Comparison of ENCODE assay signal across 8 cellular contexts in genomic region chr9:127568618-127568970, GRCh38. TPM values are rescaled to one million over a fixed set of nuclear protein-coding genes. Genes with fewer than 3 reads are reported as not detected.
DNase-seq lines count a peak whose midpoint lies in the region; ATAC-seq and TF ChIP-seq lines count a peak whose summit lies in the region.

No MANE protein-coding gene starts in this region.

- H3K4me3 ChIP-seq in thymus (ENCODE audit: low read length), result peak overlapping the region; percentile 68

- no peaks in the 10 kb centered on the region for H3K27me3 Mint-ChIP-seq in activated CD4-positive, alpha-beta T cell treated with anti-CD3 and anti-CD28 coated beads, Interleukin-2, amount 10 ng/mL, durations not matched to agents 24 days and 14 days
- H3K27me3 Mint-ChIP-seq in activated CD8-positive, alpha-beta T cell treated with anti-CD3 and anti-CD28 coated beads for 36 hours, result no peaks in the 10 kb centered on the region

- no peak for ATAC-seq in activated CD8-positive, alpha-beta T cell treated with anti-CD3 and anti-CD28 coated beads for 36 hours

- H3K4me3 Mint-ChIP-seq in activated CD4-positive, alpha-beta T cell treated with anti-CD3 and anti-CD28 coated beads, Interleukin-2, amount 10 ng/mL, durations not matched to agents 24 days and 14 days, result peak overlapping the region; percentile 81
- H3K4me3 Mint-ChIP-seq in activated CD8-positive, alpha-beta T cell treated with anti-CD3 and anti-CD28 coated beads for 36 hours, result peak overlapping the region; percentile 61

- no peak for DNase-seq in activated CD4-positive, alpha-beta T cell treated with anti-CD3 and anti-CD28 coated beads, Interleukin-2, amount 10 ng/mL, durations not matched to agents 24 days and 14 days
- no peak for DNase-seq in activated CD4-positive, alpha-beta T cell treated with anti-CD3 and anti-CD28 coated beads for 4 hours
- DNase-seq in activated CD8-positive, alpha-beta T cell treated with anti-CD3 and anti-CD28 coated beads for 36 hours, result no peak
- peak; percentile 29 for DNase-seq in iPS-NIHi7 (ENCODE audit: extremely low spot score)
- no peak for DNase-seq in T-helper 1 cell
- DNase-seq in NCI-H1092 treated with DMSO at 0.1 percent for 48 hours (lab: John Stamatoyannopoulos, UW), result no peak
- no peak for DNase-seq in activated T-cell treated with anti-CD3 and anti-CD28 coated beads for 4 hours

- no peaks in the 10 kb centered on the region for H3K36me3 ChIP-seq in thymus (ENCODE audit: control insufficient read depth, insufficient read depth)

- H3K9me3 ChIP-seq in thymus (ENCODE audit: control insufficient read depth), result no peaks in the 10 kb centered on the region

- no peak for TF ChIP-seq CTCF in activated CD8-positive, alpha-beta T cell treated with anti-CD3 and anti-CD28 coated beads for 36 hours (IDR thresholded peaks at IDR 0.05)

- peaks cover 5% of the 10 kb centered on the region for H3K36me3 Mint-ChIP-seq in activated CD4-positive, alpha-beta T cell treated with anti-CD3 and anti-CD28 coated beads, Interleukin-2, amount 10 ng/mL, durations not matched to agents 24 days and 14 days (ENCODE audit: low read depth)
- no peaks in the 10 kb centered on the region for H3K36me3 Mint-ChIP-seq in activated CD8-positive, alpha-beta T cell treated with anti-CD3 and anti-CD28 coated beads for 36 hours (ENCODE audit: low read depth)

- 1% methylated on average over 50 of the region's 50 CpGs for WGBS in thymus

- peaks cover 13% of the 10 kb centered on the region for H3K4me1 ChIP-seq in thymus (ENCODE audit: control insufficient read depth, insufficient read depth, low read length)

- no peak overlapping the region for H3K27ac Mint-ChIP-seq in activated CD4-positive, alpha-beta T cell treated with anti-CD3 and anti-CD28 coated beads, Interleukin-2, amount 10 ng/mL, durations not matched to agents 24 days and 14 days
- H3K27ac Mint-ChIP-seq in activated CD8-positive, alpha-beta T cell treated with anti-CD3 and anti-CD28 coated beads for 36 hours, result no peak overlapping the region

- H3K27me3 ChIP-seq in thymus (ENCODE audit: control insufficient read depth, insufficient read depth), result peaks cover 6% of the 10 kb centered on the region

- peaks cover 36% of the 10 kb centered on the region for H3K4me1 Mint-ChIP-seq in activated CD4-positive, alpha-beta T cell treated with anti-CD3 and anti-CD28 coated beads, Interleukin-2, amount 10 ng/mL, durations not matched to agents 24 days and 14 days
- peaks cover 28% of the 10 kb centered on the region for H3K4me1 Mint-ChIP-seq in activated CD8-positive, alpha-beta T cell treated with anti-CD3 and anti-CD28 coated beads for 36 hours (ENCODE audit: low read depth)

- CTCF ChIA-PET in activated CD8-positive, alpha-beta T cell treated with anti-CD3 and anti-CD28 coated beads for 36 hours (lab: Charles Lee), result interaction anchor here (1.6 kb wide), 1 partner anchor 10 kb away, joined by 5 read pairs; no protein-coding TSS in a partner anchor

- H3K9me3 Mint-ChIP-seq in activated CD4-positive, alpha-beta T cell treated with anti-CD3 and anti-CD28 coated beads, Interleukin-2, amount 10 ng/mL, durations not matched to agents 24 days and 14 days, result no peaks in the 10 kb centered on the region
- H3K9me3 Mint-ChIP-seq in activated CD8-positive, alpha-beta T cell treated with anti-CD3 and anti-CD28 coated beads for 36 hours, result no peaks in the 10 kb centered on the region

- peak overlapping the region; percentile 54 for H3K27ac ChIP-seq in thymus (ENCODE audit: low read depth)

- intact Hi-C loops in activated CD4-positive, alpha-beta T cell treated with anti-CD3 and anti-CD28 coated beads, Interleukin-2, amount 10 ng/mL, durations not matched to agents 24 days and 14 days (cut with micrococcal nuclease), result loop anchor here (2.0 kb wide), 1 partner anchor 40 kb away; no protein-coding TSS in a partner anchor
- intact Hi-C loops in activated CD8-positive, alpha-beta T cell treated with anti-CD3 and anti-CD28 coated beads for 36 hours (cut with micrococcal nuclease), result no loop called here

- POLR2A ChIA-PET in activated CD8-positive, alpha-beta T cell treated with anti-CD3 and anti-CD28 coated beads for 36 hours (lab: Charles Lee), result interaction anchor here (3.2 kb wide), 1 partner anchor 11 kb away, joined by 19 read pairs; no protein-coding TSS in a partner anchor

RNA-seq across cellular contexts. Expression of gene STXBP1, which starts 43.5 kb away (rescaled TPM):
- total RNA-seq in activated CD4-positive, alpha-beta T cell treated with anti-CD3 and anti-CD28 coated beads, Interleukin-2, amount 10 ng/mL, durations not matched to agents 24 days and 14 days, result 26.5 and 31.1 TPM in 2 replicates
- total RNA-seq in activated CD8-positive, alpha-beta T cell treated with anti-CD3 and anti-CD28 coated beads for 36 hours, result 10 to 100 TPM; 19.2 to 23.5 TPM
- polyA plus RNA-seq in thymus, result 10.2 TPM
